Comparison of ENCODE assay signal across 1 cellular context in genomic region chr19:55212447-55212846, GRCh38.
A peak's percentile ranks its signal among the peaks of the same experiment; 100 is the strongest.
TF ChIP-seq lines count a peak whose summit lies in the region.

No MANE protein-coding gene starts in this region.

TF ChIP-seq in neural cell, 6 proteins besides CTCF, POLR2A, EP300 and RAD21:
- TF ChIP-seq, protein P1, sequence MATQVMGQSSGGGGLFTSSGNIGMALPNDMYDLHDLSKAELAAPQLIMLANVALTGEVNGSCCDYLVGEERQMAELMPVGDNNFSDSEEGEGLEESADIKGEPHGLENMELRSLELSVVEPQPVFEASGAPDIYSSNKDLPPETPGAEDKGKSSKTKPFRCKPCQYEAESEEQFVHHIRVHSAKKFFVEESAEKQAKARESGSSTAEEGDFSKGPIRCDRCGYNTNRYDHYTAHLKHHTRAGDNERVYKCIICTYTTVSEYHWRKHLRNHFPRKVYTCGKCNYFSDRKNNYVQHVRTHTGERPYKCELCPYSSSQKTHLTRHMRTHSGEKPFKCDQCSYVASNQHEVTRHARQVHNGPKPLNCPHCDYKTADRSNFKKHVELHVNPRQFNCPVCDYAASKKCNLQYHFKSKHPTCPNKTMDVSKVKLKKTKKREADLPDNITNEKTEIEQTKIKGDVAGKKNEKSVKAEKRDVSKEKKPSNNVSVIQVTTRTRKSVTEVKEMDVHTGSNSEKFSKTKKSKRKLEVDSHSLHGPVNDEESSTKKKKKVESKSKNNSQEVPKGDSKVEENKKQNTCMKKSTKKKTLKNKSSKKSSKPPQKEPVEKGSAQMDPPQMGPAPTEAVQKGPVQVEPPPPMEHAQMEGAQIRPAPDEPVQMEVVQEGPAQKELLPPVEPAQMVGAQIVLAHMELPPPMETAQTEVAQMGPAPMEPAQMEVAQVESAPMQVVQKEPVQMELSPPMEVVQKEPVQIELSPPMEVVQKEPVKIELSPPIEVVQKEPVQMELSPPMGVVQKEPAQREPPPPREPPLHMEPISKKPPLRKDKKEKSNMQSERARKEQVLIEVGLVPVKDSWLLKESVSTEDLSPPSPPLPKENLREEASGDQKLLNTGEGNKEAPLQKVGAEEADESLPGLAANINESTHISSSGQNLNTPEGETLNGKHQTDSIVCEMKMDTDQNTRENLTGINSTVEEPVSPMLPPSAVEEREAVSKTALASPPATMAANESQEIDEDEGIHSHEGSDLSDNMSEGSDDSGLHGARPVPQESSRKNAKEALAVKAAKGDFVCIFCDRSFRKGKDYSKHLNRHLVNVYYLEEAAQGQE (IDR thresholded peaks at IDR 0.05; ENCODE audit: borderline replicate concordance) = no peak
- TF ChIP-seq EZH2 (IDR thresholded peaks at IDR 0.05; ENCODE audit: borderline replicate concordance, insufficient read depth, low read length, poor library complexity, severe bottlenecking) = no peak
- TF ChIP-seq SMC3 (conservative IDR thresholded peaks at IDR 0.05; ENCODE audit: poor library complexity) = peak; percentile 59
- TF ChIP-seq POLR2AphosphoS5 (IDR thresholded peaks at IDR 0.05) = no peak
- TF ChIP-seq TAF1 (IDR thresholded peaks at IDR 0.05; ENCODE audit: low read depth) = no peak
